11 cellular contexts compared by ENCODE assay signal in the genomic region with DNA sequence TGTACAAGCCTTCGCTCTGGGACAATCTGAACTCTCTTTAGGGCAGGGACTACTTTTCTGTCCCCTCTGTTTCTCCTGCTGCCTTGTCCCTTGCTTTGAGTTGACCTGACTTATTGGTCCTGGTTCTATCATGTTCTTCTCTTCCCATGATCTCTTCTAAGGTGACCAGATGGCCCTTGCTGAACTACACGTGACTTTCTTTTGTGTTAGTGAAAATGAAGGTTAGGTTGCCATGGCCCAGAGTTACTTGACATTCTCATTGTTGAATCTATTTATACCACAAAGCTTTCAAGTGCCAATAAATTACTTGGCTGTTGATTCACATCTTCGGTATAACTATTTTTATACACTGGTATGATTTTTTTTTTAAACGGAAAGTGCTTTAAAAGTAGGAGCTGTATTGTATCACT. TPM values are rescaled to one million over a fixed set of nuclear protein-coding genes. Genes with fewer than 3 reads are reported as not detected.
A peak's percentile ranks its signal among the peaks of the same experiment; 100 is the strongest.
DNase-seq lines count a peak whose midpoint lies in the region; ATAC-seq and TF ChIP-seq lines count a peak whose summit lies in the region.
"Had no signal": no experiment of that assay in that cellular context is flagged by ENCODE, and none has a peak within 500 bp of the region (broad histone marks: within the 10 kb centered on the region; RNA-seq: fewer than 3 reads in every experiment).

No MANE protein-coding gene starts in this region.

- POLR2A ChIA-PET in CD8-positive, alpha-beta T cell (lab: Charles Lee), result interaction anchor here (0.6 kb wide), 1 partner anchor 218 kb away, joined by 6 read pairs; no protein-coding TSS in a partner anchor

- WGBS in GM23248 (ENCODE audit: low coverage in 1 of 2, low lambda C conversion rate in 2 of 2, missing lambda C conversion rate in 2 of 2), 2 experiments, result 51% methylated on average over 4 of the region's 4 CpGs
- 29 to 40% (median 34%) methylated on average over 4 of the region's 4 CpGs for WGBS in adrenal gland, 4 donors

- intact Hi-C loops in adrenal gland (cut with DNase I), result no loop called here
- intact Hi-C loops in CD8-positive, alpha-beta T cell (cut with DNase I, micrococcal nuclease), result no loop called here
- intact Hi-C loops in head of caudate nucleus (cut with DNase I), result no loop called here

- H3K9me3 Mint-ChIP-seq in CD8-positive, alpha-beta T cell, result no peaks in the 10 kb centered on the region

- peak in 1 of 2 donors; percentile 12 for TF ChIP-seq POLR2A in adrenal gland (IDR thresholded peaks at IDR 0.05)

- H3K4me3 ChIP-seq in GM23248 (no peak overlapping the region), adrenal gland (no peak overlapping the region), skeletal muscle satellite cell (ENCODE audit: low read length) (no peak overlapping the region), MG63 (no peak overlapping the region)
- no peak overlapping the region for H3K4me3 ChIP-seq in CD8-positive, alpha-beta T cell (ENCODE audit: low read depth, low read length)

- CTCF ChIA-PET in CD8-positive, alpha-beta T cell (lab: Charles Lee), result no interaction called here

- no peak overlapping the region for H3K4me3 Mint-ChIP-seq in CD8-positive, alpha-beta T cell

- H3K4me1 Mint-ChIP-seq in CD8-positive, alpha-beta T cell (ENCODE audit: low read depth), result no peaks in the 10 kb centered on the region

- peaks cover 1% of the 10 kb centered on the region for H3K36me3 Mint-ChIP-seq in CD8-positive, alpha-beta T cell

- H2AFZ ChIP-seq in GM23248, result no peak overlapping the region

- TF ChIP-seq CTCF in adrenal gland (IDR thresholded peaks at IDR 0.05), result no peak
- TF ChIP-seq CTCF in CD8-positive, alpha-beta T cell (IDR thresholded peaks at IDR 0.05), result no peak

- H3K79me2 ChIP-seq in GM23248 (ENCODE audit: insufficient read depth), result no peaks in the 10 kb centered on the region

- H3K27ac Mint-ChIP-seq in CD8-positive, alpha-beta T cell, result no peak overlapping the region

- H3K36me3 ChIP-seq in GM23248 (ENCODE audit: low read depth), result no peaks in the 10 kb centered on the region
- no peaks in the 10 kb centered on the region for H3K36me3 ChIP-seq in adrenal gland (replicated peaks in 1 of 2)
- no peaks in the 10 kb centered on the region for H3K36me3 ChIP-seq in skeletal muscle satellite cell (ENCODE audit: insufficient read depth, low read length)
- H3K36me3 ChIP-seq in CD8-positive, alpha-beta T cell (ENCODE audit: insufficient read depth, low read length), result no peaks in the 10 kb centered on the region
- H3K36me3 ChIP-seq in MG63, result no peaks in the 10 kb centered on the region

- H3K9ac ChIP-seq in GM23248 (no peak overlapping the region), skeletal muscle satellite cell (ENCODE audit: low read depth, low read length) (peak overlapping the region; percentile 27)

- peak; percentile 53 for DNase-seq in GM23248
- peak in 4 of 7 donors; percentile 33 to 70 (median 52) for DNase-seq in adrenal gland
- DNase-seq in hepatic stellate cell (ENCODE audit: low spot score), result peak; percentile 41
- DNase-seq in CD8-positive, alpha-beta T cell, result no peak
- DNase-seq in head of caudate nucleus, result no peak
- no peak for DNase-seq in MG63
- DNase-seq in NCI-H1436 (lab: John Stamatoyannopoulos, UW), result no peak
- DNase-seq: activated CD4-positive, CD25-positive, alpha-beta regulatory T cell; stimulated activated CD4-positive, alpha-beta T cell treated with anti-CD3 and anti-CD28 coated beads, Interleukin-4, amount 100 ng/mL, for 4 hours; stimulated activated naive CD8-positive, alpha-beta T cell treated with anti-CD3 and anti-CD28 coated beads, Interleukin-15, Interleukin-2, amounts not matched to agents 100 U/mL and 50 U/mL, for 24 hours had no signal

- H3K4me2 ChIP-seq in GM23248 (ENCODE audit: unreplicated experiment), result no peak overlapping the region
- H3K4me2 ChIP-seq in skeletal muscle satellite cell (ENCODE audit: low read length), result no peak overlapping the region

- H3K9me3 ChIP-seq in GM23248 (ENCODE audit: low read depth) (no peaks in the 10 kb centered on the region), adrenal gland (replicated peaks in 1 of 3) (no peaks in the 10 kb centered on the region), skeletal muscle satellite cell (replicated peaks; ENCODE audit: low read length) (no peaks in the 10 kb centered on the region), MG63 (no peaks in the 10 kb centered on the region)
- no peaks in the 10 kb centered on the region for H3K9me3 ChIP-seq in CD8-positive, alpha-beta T cell (ENCODE audit: low read length)

- H3K4me1 ChIP-seq in GM23248 (ENCODE audit: insufficient read depth), result peaks cover 55% of the 10 kb centered on the region
- peaks cover 8 to 37% of the 10 kb centered on the region in 2 donors for H3K4me1 ChIP-seq in adrenal gland (replicated peaks in 1 of 2)
- peaks cover 66% of the 10 kb centered on the region for H3K4me1 ChIP-seq in skeletal muscle satellite cell (ENCODE audit: control insufficient read depth, insufficient read depth, low read length)
- no peaks in the 10 kb centered on the region for H3K4me1 ChIP-seq in CD8-positive, alpha-beta T cell (ENCODE audit: insufficient read depth, low read length)

- H3K27ac ChIP-seq in GM23248, result peak overlapping the region; percentile 45
- peak overlapping the region in 4 of 5 donors; percentile 51 to 81 (median 66) for H3K27ac ChIP-seq in adrenal gland
- no peak overlapping the region for H3K27ac ChIP-seq in CD8-positive, alpha-beta T cell (ENCODE audit: low read depth, low read length)

- in situ Hi-C loops in GM23248 (cut with MboI), result no loop called here

- H4K20me1 ChIP-seq in GM23248 (ENCODE audit: insufficient read depth), result no peaks in the 10 kb centered on the region

- H3K27me3 ChIP-seq in GM23248 (replicated peaks; ENCODE audit: insufficient read depth), result no peaks in the 10 kb centered on the region
- H3K27me3 ChIP-seq in adrenal gland, result no peaks in the 10 kb centered on the region
- no peaks in the 10 kb centered on the region for H3K27me3 ChIP-seq in skeletal muscle satellite cell (ENCODE audit: control insufficient read depth, insufficient read depth, low read length)
- no peaks in the 10 kb centered on the region for H3K27me3 ChIP-seq in CD8-positive, alpha-beta T cell (ENCODE audit: insufficient read depth, low read length)
- no peaks in the 10 kb centered on the region for H3K27me3 ChIP-seq in MG63

- H3K27me3 Mint-ChIP-seq in CD8-positive, alpha-beta T cell (ENCODE audit: low read depth), result no peaks in the 10 kb centered on the region

- H3K9me2 ChIP-seq in GM23248 (ENCODE audit: insufficient read depth), result no peaks in the 10 kb centered on the region

- ATAC-seq in CD8-positive, alpha-beta T cell, result no peak
- ATAC-seq: stimulated activated naive CD8-positive, alpha-beta T cell treated with anti-CD3 and anti-CD28 coated beads, Interleukin-15, Interleukin-2, amounts not matched to agents 100 U/mL and 50 U/mL, for 24 hours had no signal

- peaks cover 37% of the 10 kb centered on the region for H3F3A ChIP-seq in GM23248 (ENCODE audit: insufficient read depth)

RNA-seq across cellular contexts. Expression of gene MRPL33, which starts 24.4 kb away (rescaled TPM):
- total RNA-seq in GM23248 (2014; rRNA removed; shearing (Covaris generic)), result 24.2 and 70.8 TPM in 2 replicates
- 338 and 340 TPM in 2 replicates for polyA plus RNA-seq in GM23248 (2016; fragmentation: Nextera tagmentation; extraction: Ambion mirVana)
- 1,000 to 10,000 TPM in 1 of 8 donors, 100 to 1,000 TPM in 7; 211 to 1,020 (median 554) TPM for total RNA-seq in adrenal gland
- polyA plus RNA-seq in adrenal gland, result 100 to 1,000 TPM; 253 to 508 (median 491) TPM
- total RNA-seq in skeletal muscle satellite cell (2012; rRNA removed), result 118 and 188 TPM in 2 replicates
- total RNA-seq in CD8-positive, alpha-beta T cell, result 10 to 100 TPM; 35.8 to 39.0 TPM
- total RNA-seq in MG63 (2014; rRNA removed; shearing (Covaris generic); ENCODE audit: low replicate concordance), result 166 and 232 TPM in 2 replicates

Comparison
In these comparisons a context has a peak if more than half of its experiments do, and no peak if none do; other contexts are left out.
1. DNase-seq: peak in GM23248 (single experiment), adrenal gland (4 of 7) and hepatic stellate cell (single experiment); none in CD8-positive, alpha-beta T cell (0 of 7), head of caudate nucleus (0 of 42), MG63 (single experiment) and NCI-H1436 (single experiment).